In genomic region chr7:27143022-27143949, GRCh38 we compare ENCODE assay signal across 8 cellular contexts. TPM values are rescaled to one million over a fixed set of nuclear protein-coding genes. Genes with fewer than 3 reads are reported as not detected.
DNase-seq lines count a peak whose midpoint lies in the region; ATAC-seq and TF ChIP-seq lines count a peak whose summit lies in the region.

Gene HOXA5, minus strand, starts transcription at chr7:27143681. Its CDS starts 74 bp downstream, at chr7:27143607.

- no peaks in the 10 kb centered on the region for H3K36me3 Mint-ChIP-seq in activated B cell treated with CpG ODN at 0.5 μM for 24 hours (ENCODE audit: low read depth)

- no peak within 1 kb of the TSS for H3K27ac Mint-ChIP-seq in activated B cell treated with CpG ODN at 0.5 μM for 24 hours

- H3K9me3 ChIP-seq in BLaER1 (peaks cover 75% of the 10 kb centered on the region), HUES6 (ENCODE audit: control insufficient read depth, insufficient read depth, low read depth, low read length) (no peaks in the 10 kb centered on the region), iPS-18c (ENCODE audit: control insufficient read depth, insufficient read depth, low read length) (peaks cover 7% of the 10 kb centered on the region)

- no peak within 1 kb of the TSS for H3K27ac ChIP-seq in BLaER1
- no peak within 1 kb of the TSS; the same call in 1 of the 2 replicates for H3K27ac ChIP-seq in HUES6 (ENCODE audit: low read depth, low read length)

- intact Hi-C loops in activated B cell treated with CpG ODN at 0.5 μM for 24 hours (cut with micrococcal nuclease), result no loop called here

- peak within 1 kb of the TSS; percentile 62 for H3K4me3 Mint-ChIP-seq in activated B cell treated with CpG ODN at 0.5 μM for 24 hours

- H3K4me2 ChIP-seq in BLaER1, result no peak within 1 kb of the TSS

- ATAC-seq in activated B cell treated with CpG ODN at 0.5 μM for 24 hours (ENCODE audit: low read depth) (peak; percentile 28), HG02763 (IDR thresholded peaks at IDR 0.05; ENCODE audit: unreplicated experiment) (no peak)
- no peak for ATAC-seq in stimulated activated naive CD8-positive, alpha-beta T cell treated with anti-CD3 and anti-CD28 coated beads, Interleukin-15, Interleukin-2, amounts not matched to agents 100 U/mL and 50 U/mL, for 24 hours

- 0 out of 2 replicates have a peak within 1 kb of the TSS, but pooled peaks have one; percentile 18 for H3K4me3 ChIP-seq in BLaER1
- H3K4me3 ChIP-seq in HUES6 (ENCODE audit: low read depth, low read length), result peak within 1 kb of the TSS; percentile 70
- H3K4me3 ChIP-seq in iPS-18c (ENCODE audit: insufficient read depth, low read depth, low read length), result peak within 1 kb of the TSS; percentile 51
- H3K4me3 ChIP-seq in skeletal muscle cell (ENCODE audit: low read depth, low read length), result peak within 1 kb of the TSS; percentile 32

- DNase-seq in activated B cell treated with CpG ODN at 0.5 μM for 24 hours, result no peak
- DNase-seq in skeletal muscle cell (ENCODE audit: low read depth), result no peak
- no peak for DNase-seq in stimulated activated naive CD8-positive, alpha-beta T cell treated with anti-CD3 and anti-CD28 coated beads, Interleukin-15, Interleukin-2, amounts not matched to agents 100 U/mL and 50 U/mL, for 24 hours
- no peak for DNase-seq in effector CD4-positive, alpha-beta T cell

- TF ChIP-seq CTCF in activated B cell treated with CpG ODN at 0.5 μM for 24 hours (IDR thresholded peaks at IDR 0.05), result no peak

- no peak within 1 kb of the TSS for H3K9ac ChIP-seq in BLaER1
- peak within 1 kb of the TSS; percentile 78 for H3K9ac ChIP-seq in HUES6 (ENCODE audit: low read length)

- H3K27me3 Mint-ChIP-seq in activated B cell treated with CpG ODN at 0.5 μM for 24 hours, result peaks cover 44% of the 10 kb centered on the region

- H3K36me3 ChIP-seq in BLaER1, result peaks cover 20% of the 10 kb centered on the region
- H3K36me3 ChIP-seq in HUES6 (ENCODE audit: control insufficient read depth, insufficient read depth, low read length), result no peaks in the 10 kb centered on the region

- H3K4me1 ChIP-seq in BLaER1, result 0 out of 2 replicates have a peak, but pooled peaks cover 2% of the 10 kb centered on the region
- H3K4me1 ChIP-seq in HUES6 (ENCODE audit: control insufficient read depth, insufficient read depth, low read length), result peaks cover 24% of the 10 kb centered on the region; the same call in 1 of the 2 replicates

- H3K9me3 Mint-ChIP-seq in activated B cell treated with CpG ODN at 0.5 μM for 24 hours, result no peaks in the 10 kb centered on the region

- POLR2A ChIA-PET in activated B cell treated with CpG ODN at 0.5 μM for 24 hours (lab: Charles Lee), result interaction anchor here (0.9 kb wide), 1 partner anchor 287 kb away, joined by 3 read pairs; no protein-coding TSS in a partner anchor

- H3K4me1 Mint-ChIP-seq in activated B cell treated with CpG ODN at 0.5 μM for 24 hours, result peaks cover 15% of the 10 kb centered on the region

- H3K27me3 ChIP-seq in BLaER1 (peaks cover 69% of the 10 kb centered on the region), HUES6 (ENCODE audit: control insufficient read depth, insufficient read depth, low read length) (peaks cover 100% of the 10 kb centered on the region)

- H4K20me1 ChIP-seq in BLaER1, result no peaks in the 10 kb centered on the region

- CTCF ChIA-PET in activated B cell treated with CpG ODN at 0.5 μM for 24 hours (lab: Charles Lee), result interaction anchor here (1.4 kb wide), 1 partner anchor 286 kb away, joined by 3 read pairs; no protein-coding TSS in a partner anchor

RNA-seq across cellular contexts. Expression of gene HOXA5, which starts in this region (rescaled TPM):
- not detected in 2 replicates for total RNA-seq in activated B cell treated with CpG ODN at 0.5 μM for 24 hours

Comparison
In these comparisons a context has a peak if more than half of its experiments do, and no peak if none do; other contexts are left out.
1. Peak in ATAC-seq in activated B cell treated with CpG ODN at 0.5 μM for 24 hours; RNA of the gene not detected or under 1 TPM.
2. H3K4me3 ChIP-seq: peak in every context shown above with its lines; median percentile 70 in HUES6; 51 in iPS-18c; 32 in skeletal muscle cell; 18 in BLaER1.